Comparison of ENCODE assay signal across 15 cellular contexts in genomic region chr15:44676676-44677075, GRCh38. TPM values are rescaled to one million over a fixed set of nuclear protein-coding genes. Genes with fewer than 3 reads are reported as not detected.
DNase-seq lines count a peak whose midpoint lies in the region; ATAC-seq, FAIRE-seq and TF ChIP-seq lines count a peak whose summit lies in the region.
"Had no signal": no experiment of that assay in that cellular context is flagged by ENCODE, and none has a peak within 500 bp of the region (broad histone marks: within the 10 kb centered on the region; RNA-seq: fewer than 3 reads in every experiment).

No MANE protein-coding gene starts in this region.

- in situ Hi-C loops in HepG2 (cut with HindIII; ENCODE audit: extremely low pct_ligation_motif_present, low pct_unique_long_range_greater_than_20kb), result no loop called here

- no peaks in the 10 kb centered on the region for H3K9me3 ChIP-seq in T-helper 17 cell (ENCODE audit: control insufficient read depth, low read length, poor library complexity, severe bottlenecking)
- H3K9me3 ChIP-seq in HepG2 (ENCODE audit: low read length), result no peaks in the 10 kb centered on the region
- H3K9me3 ChIP-seq: body of pancreas had no signal

- H3K27me3 ChIP-seq in HepG2 (ENCODE audit: control insufficient read depth in 1 of 2, insufficient read depth in 2 of 2, low read length in 2 of 2), result peaks cover 0 to 5% of the 10 kb centered on the region in 2 experiments; a peak in 3 of 5 replicates
- H3K27me3 ChIP-seq: body of pancreas had no signal

- peaks cover 11% of the 10 kb centered on the region for H3K4me1 ChIP-seq in HepG2 (ENCODE audit: insufficient read depth, low read length)
- H3K4me1 ChIP-seq: body of pancreas had no signal

- no peaks in the 10 kb centered on the region for H3K27me3 Mint-ChIP-seq in T-helper 17 cell
- peaks cover 2 to 9% (median 5%) of the 10 kb centered on the region in 3 donors for H3K27me3 Mint-ChIP-seq in immature natural killer cell (ENCODE audit: low read depth in 3 of 3)

- H3K27ac ChIP-seq in HepG2 (ENCODE audit: extremely low read length, insufficient read depth, low read length), result no peak overlapping the region
- H3K27ac ChIP-seq: body of pancreas, KMS-11, VCaP had no signal

- FAIRE-seq in HepG2 (lab: Jason Lieb, UNC), result no peak
- FAIRE-seq: endothelial cell of umbilical vein, small intestine had no signal

- H2AFZ ChIP-seq in HepG2 (ENCODE audit: low read length), result no peak overlapping the region

- H3K4me3 Mint-ChIP-seq in T-helper 17 cell (peak overlapping the region; percentile 80), immature natural killer cell (peak overlapping the region; percentile 77 to 84 (median 82))

- H3K36me3 Mint-ChIP-seq in T-helper 17 cell (ENCODE audit: low read depth), result peaks cover 9% of the 10 kb centered on the region
- H3K36me3 Mint-ChIP-seq in immature natural killer cell, result peaks cover 9 to 21% (median 9%) of the 10 kb centered on the region in 3 donors

- no peak for TF ChIP-seq RAD21 in HepG2 (CRISPR knock-in tag; IDR thresholded peaks at IDR 0.05)

- DNase-seq in stimulated activated CD4-positive, alpha-beta T cell treated with anti-CD3 and anti-CD28 coated beads, Interleukin-15, amount 100 ng/mL, for 24 hours, result peak; percentile 58
- DNase-seq in stimulated activated CD4-positive, alpha-beta T cell treated with anti-CD3 and anti-CD28 coated beads, Interleukin-2, amount 100 ng/mL, for 48 hours, result no peak
- DNase-seq in T-helper 17 cell (no peak), immature natural killer cell (peak; percentile 58 to 62 (median 60)), HepG2 (ENCODE audit: low spot score) (no peak), AML-193 (lab: John Stamatoyannopoulos, UW) (no peak)
- DNase-seq: body of pancreas, C1 segment of cervical spinal cord, RPMI8226 had no signal

- POLR2A ChIA-PET in HepG2 (lab: Yijun Ruan, JAX), result interaction anchor here (1.8 kb wide), 1 partner anchor 35 kb away, joined by 4 read pairs; the partner anchor contains the start of genes B2M and PATL2

- no peak overlapping the region for H3K4me3 ChIP-seq in HepG2 (replicated peaks in 1 of 3; ENCODE audit: insufficient read depth in 1 of 3, low read depth in 2 of 3, low read length in 3 of 3)
- H3K4me3 ChIP-seq: body of pancreas had no signal

- no peak for TF ChIP-seq CTCF in HepG2 (CRISPR knock-in tag; IDR thresholded peaks at IDR 0.05)

- no peak overlapping the region for H3K4me2 ChIP-seq in HepG2 (ENCODE audit: low read depth, low read length)

- no peaks in the 10 kb centered on the region for H3K36me3 ChIP-seq in HepG2 (replicated peaks in 1 of 2; ENCODE audit: control insufficient read depth in 1 of 2, insufficient read depth in 2 of 2, low read length in 2 of 2)

- H3K9me3 Mint-ChIP-seq in immature natural killer cell, result peaks cover 0 to 9% (median 3%) of the 10 kb centered on the region in 6 donors

- no peak for TF ChIP-seq EP300 in HepG2 (IDR thresholded peaks at IDR 0.05; ENCODE audit: low read depth in 2 of 2, low read length in 2 of 2)
- TF ChIP-seq EP300 in HepG2 (CRISPR knock-in tag; IDR thresholded peaks at IDR 0.05; ENCODE audit: borderline replicate concordance), result no peak

- no peaks in the 10 kb centered on the region for H4K20me1 ChIP-seq in HepG2 (ENCODE audit: insufficient read depth, low read length)

- no peaks in the 10 kb centered on the region for H3K79me2 ChIP-seq in HepG2 (ENCODE audit: insufficient read depth, low read length)

- intact Hi-C loops in HepG2 (cut with micrococcal nuclease; ENCODE audit: unreplicated experiment), result no loop called here

- WGBS in HepG2 (ENCODE audit: low lambda C conversion rate), result 30% methylated on average over 5 of the region's 7 CpGs

- H3K4me1 Mint-ChIP-seq in T-helper 17 cell, result peaks cover 59% of the 10 kb centered on the region
- peaks cover 88 to 89% of the 10 kb centered on the region in 2 donors for H3K4me1 Mint-ChIP-seq in immature natural killer cell

- no TSS peak for BruUV-seq in HepG2 (replicated peaks; lab: Mats Ljungman, UMichigan)

- H3K9ac ChIP-seq in HepG2 (ENCODE audit: insufficient read depth, low read depth, low read length), result no peak overlapping the region
- H3K9ac ChIP-seq: KMS-11 had no signal

- CTCF ChIA-PET in HepG2 (lab: Yijun Ruan, JAX; ENCODE audit: low intra/inter-chr PET ratio, low total read pairs), result no interaction called here

- H3K27ac Mint-ChIP-seq in T-helper 17 cell (peak overlapping the region; percentile 64), immature natural killer cell (peak overlapping the region; percentile 89 to 99 (median 95))

- TF ChIP-seq POLR2A in HepG2 (IDR thresholded peaks at IDR 0.05; ENCODE audit: insufficient read depth in 1 of 2, low read depth in 2 of 2, low read length in 2 of 2), result no peak

- ATAC-seq in T-helper 17 cell (peak; percentile 44), GM18519 (IDR thresholded peaks at IDR 0.05; ENCODE audit: low FRiP score, unreplicated experiment) (no peak), HepG2 (no peak), GM19324 (IDR thresholded peaks at IDR 0.05; ENCODE audit: low FRiP score, unreplicated experiment) (no peak)
- ATAC-seq: body of pancreas had no signal

RNA-seq across cellular contexts. Expression of gene SPG11, which starts 13.2 kb away (rescaled TPM):
- total RNA-seq in T-helper 17 cell (10 to 100 TPM; 71.0 to 76.4 TPM), HepG2 (2016; rRNA removed; fragmentation: Illumina TruSeq; extraction: Trizol) (31.5 and 35.0 TPM in 2 replicates)
- polyA plus RNA-seq in immature natural killer cell (10 to 100 TPM; 22.0 to 37.3 (median 26.1) TPM), HepG2 (2011; rRNA removed) (40.7 and 44.5 TPM in 2 replicates)
- 17.8 and 19.8 TPM in 2 replicates for total RNA-seq in HepG2 (2016; cell fraction: cytosol; rRNA removed; fragmentation: Illumina TruSeq; extraction: Trizol; ENCODE audit: low read depth)
- 35.7 and 36.6 TPM in 2 replicates for total RNA-seq in HepG2 (2016; cell fraction: insoluble cytoplasmic fraction; rRNA removed; fragmentation: Illumina TruSeq; extraction: Trizol)
- 18.9 and 19.7 TPM in 2 replicates for total RNA-seq in HepG2 (2016; cell fraction: membrane; rRNA removed; fragmentation: Illumina TruSeq; extraction: Trizol)
- 39.3 and 47.3 TPM in 2 replicates for total RNA-seq in HepG2 (2016; cell fraction: nucleus; rRNA removed; fragmentation: Illumina TruSeq; extraction: Trizol)
- 26.2 and 28.9 TPM in 2 replicates for polyA plus RNA-seq in HepG2 (2011; cell fraction: cytosol; rRNA removed)
- 52.6 and 61.8 TPM in 2 replicates for polyA plus RNA-seq in HepG2 (2011; cell fraction: nucleus; rRNA removed)
- 19.4 and 21.0 TPM in 2 replicates for polyA plus RNA-seq in HepG2 (2012)
- polyA plus RNA-seq in HepG2 (2016; cell fraction: cytosol; fragmentation: Illumina TruSeq; extraction: Trizol; ENCODE audit: low read depth), result 1.7 and 2.1 TPM in 2 replicates
- polyA plus RNA-seq in HepG2 (2016; cell fraction: insoluble cytoplasmic fraction; fragmentation: Illumina TruSeq; extraction: Trizol; ENCODE audit: low read depth), result 26.2 and 26.5 TPM in 2 replicates
- polyA plus RNA-seq in HepG2 (2016; cell fraction: membrane; fragmentation: Illumina TruSeq; extraction: Trizol; ENCODE audit: low read depth), result 3.5 and 4.5 TPM in 2 replicates
- 47.3 and 52.3 TPM in 2 replicates for polyA plus RNA-seq in HepG2 (2016; cell fraction: nucleus; fragmentation: Illumina TruSeq; extraction: Trizol; ENCODE audit: insufficient read depth, low read depth)
- 115 and 186 TPM in 2 replicates for polyA minus RNA-seq in HepG2 (2011; rRNA and poly(A)+ RNA removed; ENCODE audit: low replicate concordance)
- 24.8 and 26.5 TPM in 2 replicates for polyA minus RNA-seq in HepG2 (2011; cell fraction: cytosol; rRNA and poly(A)+ RNA removed)
- polyA minus RNA-seq in HepG2 (2011; cell fraction: nucleus; rRNA and poly(A)+ RNA removed), result 93.0 and 127 TPM in 2 replicates

RNA-seq across cellular contexts. Expression of gene PATL2, which starts 34.4 kb away (rescaled TPM):
- total RNA-seq in T-helper 17 cell, result 10 to 100 TPM; 24.8 to 26.7 TPM
- polyA plus RNA-seq in immature natural killer cell, result 10 to 100 TPM; 24.8 to 49.1 (median 41.4) TPM
- total RNA-seq in HepG2 (2016; rRNA removed; fragmentation: Illumina TruSeq; extraction: Trizol), result 0.15 TPM in 1 of 2 replicates, not detected in the other
- 0.30 TPM in 1 of 2 replicates, not detected in the other for total RNA-seq in HepG2 (2016; cell fraction: cytosol; rRNA removed; fragmentation: Illumina TruSeq; extraction: Trizol; ENCODE audit: low read depth)
- 0.11 and 0.30 TPM in 2 replicates for total RNA-seq in HepG2 (2016; cell fraction: insoluble cytoplasmic fraction; rRNA removed; fragmentation: Illumina TruSeq; extraction: Trizol)
- total RNA-seq in HepG2 (2016; cell fraction: membrane; rRNA removed; fragmentation: Illumina TruSeq; extraction: Trizol), result 0.14 TPM in 1 of 2 replicates, not detected in the other
- 0.71 TPM in 1 of 2 replicates, not detected in the other for total RNA-seq in HepG2 (2016; cell fraction: nucleus; rRNA removed; fragmentation: Illumina TruSeq; extraction: Trizol)
- 0.37 and 0.53 TPM in 2 replicates for polyA plus RNA-seq in HepG2 (2011; rRNA removed)
- polyA plus RNA-seq in HepG2 (2011; cell fraction: cytosol; rRNA removed), result 0.11 and 0.32 TPM in 2 replicates
- 2.6 TPM in 2 replicates for polyA plus RNA-seq in HepG2 (2011; cell fraction: nucleus; rRNA removed)
- 0.44 and 0.49 TPM in 2 replicates for polyA plus RNA-seq in HepG2 (2012)
- polyA plus RNA-seq in HepG2 (2016; cell fraction: cytosol; fragmentation: Illumina TruSeq; extraction: Trizol; ENCODE audit: low read depth), result 0.24 TPM in 1 of 2 replicates, not detected in the other
- polyA plus RNA-seq in HepG2 (2016; cell fraction: insoluble cytoplasmic fraction; fragmentation: Illumina TruSeq; extraction: Trizol; ENCODE audit: low read depth), result 0.27 TPM in 1 of 2 replicates, not detected in the other
- polyA plus RNA-seq in HepG2 (2016; cell fraction: membrane; fragmentation: Illumina TruSeq; extraction: Trizol; ENCODE audit: low read depth), result 0.09 TPM in 1 of 2 replicates, not detected in the other
- 0.56 and 1.5 TPM in 2 replicates for polyA plus RNA-seq in HepG2 (2016; cell fraction: nucleus; fragmentation: Illumina TruSeq; extraction: Trizol; ENCODE audit: insufficient read depth, low read depth)
- polyA minus RNA-seq in HepG2 (2011; rRNA and poly(A)+ RNA removed; ENCODE audit: low replicate concordance), result 1.1 TPM in 1 of 2 replicates, not detected in the other
- not detected in 2 replicates for polyA minus RNA-seq in HepG2 (2011; cell fraction: cytosol; rRNA and poly(A)+ RNA removed)
- 0.39 and 1.5 TPM in 2 replicates for polyA minus RNA-seq in HepG2 (2011; cell fraction: nucleus; rRNA and poly(A)+ RNA removed)
- total RNA-seq: endothelial cell of umbilical vein had no signal

RNA-seq across cellular contexts. Expression of gene B2M, which starts 34.6 kb away (rescaled TPM):
- total RNA-seq in T-helper 17 cell, result 1,000 to 10,000 TPM; 6,241 to 6,591 TPM
- polyA plus RNA-seq in immature natural killer cell, result over 10,000 TPM; 41,154 to 70,702 (median 45,494) TPM
- total RNA-seq in HepG2 (2016; rRNA removed; fragmentation: Illumina TruSeq; extraction: Trizol), result 530 and 784 TPM in 2 replicates
- 119 and 125 TPM in 2 replicates for total RNA-seq in HepG2 (2016; cell fraction: cytosol; rRNA removed; fragmentation: Illumina TruSeq; extraction: Trizol; ENCODE audit: low read depth)
- 505 and 836 TPM in 2 replicates for total RNA-seq in HepG2 (2016; cell fraction: insoluble cytoplasmic fraction; rRNA removed; fragmentation: Illumina TruSeq; extraction: Trizol)
- 137 and 145 TPM in 2 replicates for total RNA-seq in HepG2 (2016; cell fraction: membrane; rRNA removed; fragmentation: Illumina TruSeq; extraction: Trizol)
- total RNA-seq in HepG2 (2016; cell fraction: nucleus; rRNA removed; fragmentation: Illumina TruSeq; extraction: Trizol), result 527 and 591 TPM in 2 replicates
- 754 and 857 TPM in 2 replicates for polyA plus RNA-seq in HepG2 (2011; rRNA removed)
- polyA plus RNA-seq in HepG2 (2011; cell fraction: cytosol; rRNA removed), result 1,404 and 3,087 TPM in 2 replicates
- 194 and 300 TPM in 2 replicates for polyA plus RNA-seq in HepG2 (2011; cell fraction: nucleus; rRNA removed)
- polyA plus RNA-seq in HepG2 (2012), result 589 and 873 TPM in 2 replicates
- 135 and 139 TPM in 2 replicates for polyA plus RNA-seq in HepG2 (2016; cell fraction: cytosol; fragmentation: Illumina TruSeq; extraction: Trizol; ENCODE audit: low read depth)
- polyA plus RNA-seq in HepG2 (2016; cell fraction: insoluble cytoplasmic fraction; fragmentation: Illumina TruSeq; extraction: Trizol; ENCODE audit: low read depth), result 442 and 475 TPM in 2 replicates
- polyA plus RNA-seq in HepG2 (2016; cell fraction: membrane; fragmentation: Illumina TruSeq; extraction: Trizol; ENCODE audit: low read depth), result 123 and 125 TPM in 2 replicates
- polyA plus RNA-seq in HepG2 (2016; cell fraction: nucleus; fragmentation: Illumina TruSeq; extraction: Trizol; ENCODE audit: insufficient read depth, low read depth), result 916 and 917 TPM in 2 replicates
- 191 and 793 TPM in 2 replicates for polyA minus RNA-seq in HepG2 (2011; rRNA and poly(A)+ RNA removed; ENCODE audit: low replicate concordance)
- polyA minus RNA-seq in HepG2 (2011; cell fraction: cytosol; rRNA and poly(A)+ RNA removed), result 308 and 333 TPM in 2 replicates
- 168 and 193 TPM in 2 replicates for polyA minus RNA-seq in HepG2 (2011; cell fraction: nucleus; rRNA and poly(A)+ RNA removed)

RNA-seq across cellular contexts. Expression of gene TRIM69, which starts 59.7 kb away (rescaled TPM):
- 10 to 100 TPM; 22.2 to 31.7 TPM for total RNA-seq in T-helper 17 cell
- polyA plus RNA-seq in immature natural killer cell, result 10 to 100 TPM; 14.9 to 23.4 (median 19.0) TPM
- 2.6 and 4.0 TPM in 2 replicates for total RNA-seq in HepG2 (2016; rRNA removed; fragmentation: Illumina TruSeq; extraction: Trizol)
- 2.6 and 3.3 TPM in 2 replicates for total RNA-seq in HepG2 (2016; cell fraction: cytosol; rRNA removed; fragmentation: Illumina TruSeq; extraction: Trizol; ENCODE audit: low read depth)
- 2.7 and 3.4 TPM in 2 replicates for total RNA-seq in HepG2 (2016; cell fraction: insoluble cytoplasmic fraction; rRNA removed; fragmentation: Illumina TruSeq; extraction: Trizol)
- total RNA-seq in HepG2 (2016; cell fraction: membrane; rRNA removed; fragmentation: Illumina TruSeq; extraction: Trizol), result 5.1 and 6.1 TPM in 2 replicates
- total RNA-seq in HepG2 (2016; cell fraction: nucleus; rRNA removed; fragmentation: Illumina TruSeq; extraction: Trizol), result 2.0 TPM in 2 replicates
- 2.7 and 3.2 TPM in 2 replicates for polyA plus RNA-seq in HepG2 (2011; rRNA removed)
- 2.1 and 2.9 TPM in 2 replicates for polyA plus RNA-seq in HepG2 (2011; cell fraction: cytosol; rRNA removed)
- 0.88 and 1.4 TPM in 2 replicates for polyA plus RNA-seq in HepG2 (2011; cell fraction: nucleus; rRNA removed)
- polyA plus RNA-seq in HepG2 (2012), result 2.3 and 2.6 TPM in 2 replicates
- 2.8 and 4.0 TPM in 2 replicates for polyA plus RNA-seq in HepG2 (2016; cell fraction: cytosol; fragmentation: Illumina TruSeq; extraction: Trizol; ENCODE audit: low read depth)
- 5.4 and 8.8 TPM in 2 replicates for polyA plus RNA-seq in HepG2 (2016; cell fraction: insoluble cytoplasmic fraction; fragmentation: Illumina TruSeq; extraction: Trizol; ENCODE audit: low read depth)
- polyA plus RNA-seq in HepG2 (2016; cell fraction: membrane; fragmentation: Illumina TruSeq; extraction: Trizol; ENCODE audit: low read depth), result 5.4 and 6.5 TPM in 2 replicates
- polyA plus RNA-seq in HepG2 (2016; cell fraction: nucleus; fragmentation: Illumina TruSeq; extraction: Trizol; ENCODE audit: insufficient read depth, low read depth), result 2.5 and 2.8 TPM in 2 replicates
- 3.3 and 13.1 TPM in 2 replicates for polyA minus RNA-seq in HepG2 (2011; rRNA and poly(A)+ RNA removed; ENCODE audit: low replicate concordance)
- polyA minus RNA-seq in HepG2 (2011; cell fraction: cytosol; rRNA and poly(A)+ RNA removed), result 2.7 and 3.2 TPM in 2 replicates
- 1.7 and 2.2 TPM in 2 replicates for polyA minus RNA-seq in HepG2 (2011; cell fraction: nucleus; rRNA and poly(A)+ RNA removed)

Comparison
In these comparisons a context has a peak if more than half of its experiments do, and no peak if none do; other contexts are left out.
1. DNase-seq: peak in stimulated activated CD4-positive, alpha-beta T cell treated with anti-CD3 and anti-CD28 coated beads, Interleukin-15, amount 100 ng/mL, for 24 hours (single experiment) and immature natural killer cell (3 of 3); none in stimulated activated CD4-positive, alpha-beta T cell treated with anti-CD3 and anti-CD28 coated beads, Interleukin-2, amount 100 ng/mL, for 48 hours (0 of 2), T-helper 17 cell (0 of 3), HepG2 (single experiment) and AML-193 (0 of 2).
2. RNA of gene PATL2, which starts 34.4 kb away (total RNA-seq): 24.8 to 26.7 TPM in T-helper 17 cell; 0.11 to 0.71 TPM in HepG2; every median in the first group is over 10 times any median in the second.